In the genomic region with DNA sequence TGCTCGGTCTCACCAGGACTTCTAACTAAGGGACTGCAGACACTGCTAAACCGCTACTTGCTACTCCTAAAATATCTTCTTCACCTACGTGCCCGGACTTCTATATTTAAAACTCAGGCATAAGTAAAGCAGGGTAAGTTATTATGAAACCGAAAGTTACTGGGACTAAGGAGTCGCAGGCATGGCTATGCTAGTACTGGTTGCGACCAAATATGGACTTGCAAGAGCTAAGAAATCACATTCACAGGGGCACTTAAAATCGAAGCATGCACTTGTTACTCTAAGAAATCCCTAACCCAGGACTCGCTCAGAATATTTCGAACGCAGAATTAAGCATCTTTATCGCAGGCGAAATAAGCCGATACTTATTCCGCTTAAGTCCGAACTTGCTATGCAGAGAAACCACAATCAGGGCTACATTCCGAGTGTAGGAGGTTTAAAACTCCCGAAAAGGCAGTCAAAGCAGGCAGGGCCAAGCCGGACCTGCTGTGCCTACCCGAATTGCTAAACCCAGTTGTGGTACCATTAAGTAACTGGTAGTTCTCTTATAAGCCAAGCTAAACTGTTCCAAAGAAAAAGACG, we compare ENCODE assay signal across 8 cellular contexts. TPM values are rescaled to one million over a fixed set of nuclear protein-coding genes. Genes with fewer than 3 reads are reported as not detected.
DNase-seq lines count a peak whose midpoint lies in the region; ATAC-seq, FAIRE-seq and TF ChIP-seq lines count a peak whose summit lies in the region.

No MANE protein-coding gene starts in this region.

- CTCF ChIA-PET in HepG2 (lab: Yijun Ruan, JAX; ENCODE audit: low intra/inter-chr PET ratio, low total read pairs): no interaction called here

- H3K4me3 ChIP-seq in liver (ENCODE audit: low read depth in 1 of 3, low read length in 3 of 3) (peak overlapping the region; percentile 15 to 61 (median 48)), HepG2 (replicated peaks in 1 of 3; ENCODE audit: insufficient read depth in 1 of 3, low read depth in 2 of 3, low read length in 3 of 3) (no peak overlapping the region)

- peak overlapping the region in 1 of 5 experiments; percentile 57 for H3K27ac Mint-ChIP-seq in brain
- peak overlapping the region; percentile 99 for H3K27ac Mint-ChIP-seq in memory B cell

- H3K4me1 Mint-ChIP-seq in brain: peaks cover 51% of the 10 kb centered on the region
- peaks cover 26% of the 10 kb centered on the region for H3K4me1 Mint-ChIP-seq in memory B cell

- intact Hi-C loops in HepG2 (cut with micrococcal nuclease; ENCODE audit: unreplicated experiment): no loop called here

- in situ Hi-C loops in HepG2 (cut with HindIII; ENCODE audit: extremely low pct_ligation_motif_present, low pct_unique_long_range_greater_than_20kb): no loop called here

- POLR2A ChIA-PET in HepG2 (lab: Yijun Ruan, JAX): no interaction called here

- no TSS peak for BruUV-seq in HepG2 (replicated peaks; lab: Mats Ljungman, UMichigan)

- no peak for TF ChIP-seq POLR2A in HepG2 (IDR thresholded peaks at IDR 0.05; ENCODE audit: insufficient read depth in 1 of 2, low read depth in 2 of 2, low read length in 2 of 2)

- no peaks in the 10 kb centered on the region for H3K79me2 ChIP-seq in HepG2 (ENCODE audit: insufficient read depth, low read length)

- DNase-seq in HepG2 (ENCODE audit: low spot score): no peak
- DNase-seq in NCI-H2227 (lab: John Stamatoyannopoulos, UW; ENCODE audit: unreplicated experiment): peak; percentile 62
- peak; percentile 32 to 42 for DNase-seq in memory B cell (ENCODE audit: low spot score in 2 of 2)
- no peak for DNase-seq in mucosa of gallbladder (ENCODE audit: low spot score)
- no peak for DNase-seq in HuH-7.5 (ENCODE audit: low spot score)

- H3K4me1 ChIP-seq in liver (ENCODE audit: control insufficient read depth in 4 of 4, insufficient read depth in 4 of 4, low read length in 3 of 4): peaks cover 3 to 33% (median 22%) of the 10 kb centered on the region in 4 donors
- H3K4me1 ChIP-seq in HepG2 (ENCODE audit: insufficient read depth, low read length): peaks cover 27% of the 10 kb centered on the region

- TF ChIP-seq RAD21 in liver (IDR thresholded peaks at IDR 0.05): peak in 1 of 2 donors; percentile 6
- TF ChIP-seq RAD21 in HepG2 (CRISPR knock-in tag; IDR thresholded peaks at IDR 0.05): no peak

- H3K9me3 Mint-ChIP-seq in brain: peaks cover 0 to 37% (median 4%) of the 10 kb centered on the region in 5 experiments
- no peaks in the 10 kb centered on the region for H3K9me3 Mint-ChIP-seq in memory B cell

- no peaks in the 10 kb centered on the region for H3K36me3 ChIP-seq in liver (ENCODE audit: control insufficient read depth in 4 of 4, insufficient read depth in 3 of 4, low read depth in 1 of 4, low read length in 3 of 4)
- no peaks in the 10 kb centered on the region for H3K36me3 ChIP-seq in HepG2 (replicated peaks in 1 of 2; ENCODE audit: control insufficient read depth in 1 of 2, insufficient read depth in 2 of 2, low read length in 2 of 2)

- H4K20me1 ChIP-seq in HepG2 (ENCODE audit: insufficient read depth, low read length): no peaks in the 10 kb centered on the region

- peak overlapping the region; percentile 2 to 12 for H3K27ac ChIP-seq in liver (ENCODE audit: low read depth in 1 of 2, low read length in 2 of 2)
- no peak overlapping the region for H3K27ac ChIP-seq in HepG2 (ENCODE audit: extremely low read length, insufficient read depth, low read length)

- TF ChIP-seq CTCF in liver (IDR thresholded peaks at IDR 0.05; ENCODE audit: low read depth, low read length, missing input control) (no peak), HepG2 (CRISPR knock-in tag; IDR thresholded peaks at IDR 0.05) (no peak), brain (conservative IDR thresholded peaks at IDR 0.05) (no peak)

- H3K27me3 Mint-ChIP-seq in brain: peaks cover 100% of the 10 kb centered on the region
- H3K27me3 Mint-ChIP-seq in memory B cell: no peaks in the 10 kb centered on the region

- H3K27me3 ChIP-seq in liver (ENCODE audit: control insufficient read depth in 4 of 4, insufficient read depth in 4 of 4, low read length in 3 of 4): peaks cover 0 to 34% (median 14%) of the 10 kb centered on the region in 4 donors
- H3K27me3 ChIP-seq in HepG2 (ENCODE audit: control insufficient read depth in 1 of 2, insufficient read depth in 2 of 2, low read length in 2 of 2): no peaks in the 10 kb centered on the region; a peak in 1 of 5 replicates

- WGBS in liver: 13% methylated on average over 21 of the region's 21 CpGs
- WGBS in HepG2 (ENCODE audit: low lambda C conversion rate): 92% methylated on average over 21 of the region's 21 CpGs

- ATAC-seq in HepG2: no peak
- ATAC-seq in memory B cell (ENCODE audit: low read depth): no peak
- no peak for ATAC-seq in GM19452 (IDR thresholded peaks at IDR 0.05; ENCODE audit: unreplicated experiment)

- H3K9me3 ChIP-seq in liver (ENCODE audit: control insufficient read depth in 4 of 4, low read length in 3 of 4) (peaks cover 4 to 23% (median 12%) of the 10 kb centered on the region in 4 donors), HepG2 (ENCODE audit: low read length) (no peaks in the 10 kb centered on the region)

- H3K36me3 Mint-ChIP-seq in brain: no peaks in the 10 kb centered on the region
- H3K36me3 Mint-ChIP-seq in memory B cell: no peaks in the 10 kb centered on the region

- no peak overlapping the region for H2AFZ ChIP-seq in HepG2 (ENCODE audit: low read length)

- no peak overlapping the region for H3K4me2 ChIP-seq in HepG2 (ENCODE audit: low read depth, low read length)

- H3K4me3 Mint-ChIP-seq in brain (peak overlapping the region; percentile 45 to 82 (median 64)), memory B cell (peak overlapping the region; percentile 86)

- H3K9ac ChIP-seq in liver (ENCODE audit: low read depth in 1 of 2, low read length in 2 of 2) (peak overlapping the region in 1 of 2 donors; percentile 71), HepG2 (ENCODE audit: insufficient read depth, low read depth, low read length) (no peak overlapping the region)

- TF ChIP-seq EP300 in HepG2 (IDR thresholded peaks at IDR 0.05; ENCODE audit: low read depth in 2 of 2, low read length in 2 of 2) (no peak), HepG2 (CRISPR knock-in tag; IDR thresholded peaks at IDR 0.05; ENCODE audit: borderline replicate concordance) (no peak)

- FAIRE-seq in HepG2 (lab: Jason Lieb, UNC): no peak

TF ChIP-seq in liver, 16 proteins besides CTCF, POLR2A, EP300 and RAD21 (continues in another document):
- no peak for TF ChIP-seq NR2F2 (IDR thresholded peaks at IDR 0.05)
- no peak for TF ChIP-seq SP1 (IDR thresholded peaks at IDR 0.05)
- no peak for TF ChIP-seq HNF4G (IDR thresholded peaks at IDR 0.05)

TF ChIP-seq in HepG2, 621 proteins besides CTCF, POLR2A, EP300 and RAD21 (continues in another document):
- no peak for TF ChIP-seq YEATS2 (CRISPR knock-in tag; IDR thresholded peaks at IDR 0.05; ENCODE audit: borderline replicate concordance)
- TF ChIP-seq GPBP1L1 (CRISPR knock-in tag; IDR thresholded peaks at IDR 0.05): no peak
- no peak for TF ChIP-seq ZNF720 (CRISPR knock-in tag; IDR thresholded peaks at IDR 0.05)
- TF ChIP-seq FIP1L1 (IDR thresholded peaks at IDR 0.05; ENCODE audit: borderline replicate concordance, insufficient read depth, low read depth, low read length): no peak
- no peak for TF ChIP-seq SRSF9 (IDR thresholded peaks at IDR 0.05; ENCODE audit: borderline replicate concordance, insufficient read depth, low read depth, low read length, poor library complexity, severe bottlenecking)
- TF ChIP-seq ZNF121 (CRISPR knock-in tag; IDR thresholded peaks at IDR 0.05): no peak
- no peak for TF ChIP-seq ZNF205 (CRISPR knock-in tag; IDR thresholded peaks at IDR 0.05)

RNA-seq across cellular contexts. Expression of gene ANXA2R, which starts 2.1 kb away (rescaled TPM):
- total RNA-seq in liver (1 to 10 TPM in 1 of 2 donors, under 1 TPM in 1; 0.84 to 2.0 TPM), HepG2 (2016; rRNA removed; fragmentation: Illumina TruSeq; extraction: Trizol) (0.76 and 0.95 TPM in 2 replicates), mucosa of gallbladder (2.8 TPM)
- polyA plus RNA-seq in liver (under 1 TPM; 0.49 to 0.58 TPM), HepG2 (2011; rRNA removed) (1.3 TPM in 2 replicates), brain (ENCODE audit: insufficient read depth, low read depth, low replicate concordance) (10.2 TPM)
- total RNA-seq in HepG2 (2016; cell fraction: cytosol; rRNA removed; fragmentation: Illumina TruSeq; extraction: Trizol; ENCODE audit: low read depth): 0.40 and 0.53 TPM in 2 replicates
- 0.58 and 0.74 TPM in 2 replicates for total RNA-seq in HepG2 (2016; cell fraction: insoluble cytoplasmic fraction; rRNA removed; fragmentation: Illumina TruSeq; extraction: Trizol)
- 0.65 TPM in 2 replicates for total RNA-seq in HepG2 (2016; cell fraction: membrane; rRNA removed; fragmentation: Illumina TruSeq; extraction: Trizol)
- 1.5 and 1.8 TPM in 2 replicates for total RNA-seq in HepG2 (2016; cell fraction: nucleus; rRNA removed; fragmentation: Illumina TruSeq; extraction: Trizol)
- 0.90 and 1.1 TPM in 2 replicates for polyA plus RNA-seq in HepG2 (2011; cell fraction: cytosol; rRNA removed)
- 2.6 and 2.7 TPM in 2 replicates for polyA plus RNA-seq in HepG2 (2011; cell fraction: nucleus; rRNA removed)
- 0.52 and 0.67 TPM in 2 replicates for polyA plus RNA-seq in HepG2 (2012)
- polyA plus RNA-seq in HepG2 (2016; cell fraction: cytosol; fragmentation: Illumina TruSeq; extraction: Trizol; ENCODE audit: low read depth): 0.37 and 0.41 TPM in 2 replicates
- 0.28 and 0.72 TPM in 2 replicates for polyA plus RNA-seq in HepG2 (2016; cell fraction: insoluble cytoplasmic fraction; fragmentation: Illumina TruSeq; extraction: Trizol; ENCODE audit: low read depth)
- polyA plus RNA-seq in HepG2 (2016; cell fraction: membrane; fragmentation: Illumina TruSeq; extraction: Trizol; ENCODE audit: low read depth): 0.34 and 0.62 TPM in 2 replicates
- 1.2 and 1.5 TPM in 2 replicates for polyA plus RNA-seq in HepG2 (2016; cell fraction: nucleus; fragmentation: Illumina TruSeq; extraction: Trizol; ENCODE audit: insufficient read depth, low read depth)
- polyA minus RNA-seq in HepG2 (2011; rRNA and poly(A)+ RNA removed; ENCODE audit: low replicate concordance): 1.5 and 11.0 TPM in 2 replicates
- 0.49 TPM in 1 of 2 replicates, not detected in the other for polyA minus RNA-seq in HepG2 (2011; cell fraction: cytosol; rRNA and poly(A)+ RNA removed)
- 3.9 and 4.5 TPM in 2 replicates for polyA minus RNA-seq in HepG2 (2011; cell fraction: nucleus; rRNA and poly(A)+ RNA removed)

Comparison
In these comparisons a context has a peak if more than half of its experiments do, and no peak if none do; other contexts are left out.
1. H3K4me3 ChIP-seq: peak in liver (3 of 3); none in HepG2 (0 of 3).
2. DNase-seq: peak in NCI-H2227 (single experiment) and memory B cell (2 of 2); none in HepG2 (single experiment), mucosa of gallbladder (single experiment) and HuH-7.5 (single experiment).